13 cellular contexts compared by ENCODE assay signal in the genomic region with DNA sequence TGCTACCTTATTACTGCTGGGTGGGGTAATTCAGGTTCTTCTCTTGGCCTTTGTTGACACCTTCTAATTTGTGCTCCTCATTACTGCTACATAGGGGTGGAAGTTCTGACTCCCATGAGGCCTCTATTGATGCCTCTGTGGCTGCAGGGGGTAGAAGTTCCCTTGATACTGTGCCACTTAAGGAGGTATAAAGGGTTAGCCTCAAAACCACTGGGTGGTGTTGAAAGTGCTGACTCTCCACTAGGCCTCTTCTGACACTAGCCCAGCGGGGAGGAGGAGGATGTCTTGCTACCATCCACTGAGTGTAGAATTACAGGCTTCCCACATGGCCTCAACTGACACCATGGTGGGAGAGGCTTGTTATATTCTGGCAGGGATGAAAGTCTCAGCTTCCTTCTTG. TPM values are rescaled to one million over a fixed set of nuclear protein-coding genes. Genes with fewer than 3 reads are reported as not detected.
DNase-seq lines count a peak whose midpoint lies in the region; ATAC-seq, FAIRE-seq and TF ChIP-seq lines count a peak whose summit lies in the region.
"Had no signal": no experiment of that assay in that cellular context is flagged by ENCODE, and none has a peak within 500 bp of the region (broad histone marks: within the 10 kb centered on the region; RNA-seq: fewer than 3 reads in every experiment).

No MANE protein-coding gene starts in this region.

- no peak for TF ChIP-seq POLR2A in GM12891 (IDR thresholded peaks at IDR 0.05; ENCODE audit: low read depth, low read length)

- no peak for TF ChIP-seq CTCF in GM12865 (IDR thresholded peaks at IDR 0.05; ENCODE audit: insufficient read depth, low read depth, low read length, missing control alignments)

- ATAC-seq in HG03469 (IDR thresholded peaks at IDR 0.05; ENCODE audit: unreplicated experiment) (peak; percentile 56), HG02763 (IDR thresholded peaks at IDR 0.05; ENCODE audit: unreplicated experiment) (no peak)
- ATAC-seq: GM23338 had no signal

- no peak overlapping the region for H3K4me3 ChIP-seq in GM12865 (ENCODE audit: low read depth, low read length)
- H3K4me3 ChIP-seq: GM23338, thoracic aorta had no signal

- FAIRE-seq in GM12891 (lab: Jason Lieb, UNC): no peak
- FAIRE-seq: GM12892 had no signal

- DNase-seq in GM12865 (ENCODE audit: low read depth): peak; percentile 62
- DNase-seq in SKM-1 (lab: John Stamatoyannopoulos, UW; ENCODE audit: unreplicated experiment): peak; percentile 72
- peak; percentile 59 for DNase-seq in iris pigment epithelial cell (ENCODE audit: low read depth)
- no peak for DNase-seq in DMS79 treated with DMSO at 0.1 percent for 48 hours (lab: John Stamatoyannopoulos, UW)
- no peak for DNase-seq in GM12891 (ENCODE audit: insufficient read length, low spot score)
- DNase-seq in stimulated activated naive CD4-positive, alpha-beta T cell treated with Interleukin-2 at 50 U/mL for 16 hours (lab: John Stamatoyannopoulos, UW): no peak
- DNase-seq: Right ventricle myocardium superior; stimulated activated CD4-positive, alpha-beta T cell treated with anti-CD3 and anti-CD28 coated beads, Interleukin-4, amount 100 ng/mL, for 4 hours had no signal

TF ChIP-seq in GM12891, 5 proteins besides CTCF, POLR2A, EP300 and RAD21:
- TF ChIP-seq TAF1 (IDR thresholded peaks at IDR 0.05; ENCODE audit: low read depth, low read length) (no peak), POU2F2 (IDR thresholded peaks at IDR 0.05; ENCODE audit: low read depth, low read length) (no peak), POLR2AphosphoS5 (IDR thresholded peaks at IDR 0.05; ENCODE audit: low read depth, low read length) (no peak), PAX5 (IDR thresholded peaks at IDR 0.05; ENCODE audit: insufficient read depth, low read length, severe bottlenecking) (no peak), SPI1 (IDR thresholded peaks at IDR 0.05; ENCODE audit: low read depth, low read length) (no peak)

RNA-seq across cellular contexts. Expression of a gene that starts 36.7 kb away (rescaled TPM):
- polyA plus RNA-seq in GM12891 (2012; ENCODE audit: low read depth, missing spikeins): 2.8 TPM

Comparison
In these comparisons a context has a peak if more than half of its experiments do, and no peak if none do; other contexts are left out.
1. DNase-seq: peak in GM12865 (single experiment), SKM-1 (single experiment) and iris pigment epithelial cell (single experiment); none in DMS79 treated with DMSO at 0.1 percent for 48 hours (single experiment), GM12891 (single experiment) and stimulated activated naive CD4-positive, alpha-beta T cell treated with Interleukin-2 at 50 U/mL for 16 hours (single experiment).